In the genomic region with DNA sequence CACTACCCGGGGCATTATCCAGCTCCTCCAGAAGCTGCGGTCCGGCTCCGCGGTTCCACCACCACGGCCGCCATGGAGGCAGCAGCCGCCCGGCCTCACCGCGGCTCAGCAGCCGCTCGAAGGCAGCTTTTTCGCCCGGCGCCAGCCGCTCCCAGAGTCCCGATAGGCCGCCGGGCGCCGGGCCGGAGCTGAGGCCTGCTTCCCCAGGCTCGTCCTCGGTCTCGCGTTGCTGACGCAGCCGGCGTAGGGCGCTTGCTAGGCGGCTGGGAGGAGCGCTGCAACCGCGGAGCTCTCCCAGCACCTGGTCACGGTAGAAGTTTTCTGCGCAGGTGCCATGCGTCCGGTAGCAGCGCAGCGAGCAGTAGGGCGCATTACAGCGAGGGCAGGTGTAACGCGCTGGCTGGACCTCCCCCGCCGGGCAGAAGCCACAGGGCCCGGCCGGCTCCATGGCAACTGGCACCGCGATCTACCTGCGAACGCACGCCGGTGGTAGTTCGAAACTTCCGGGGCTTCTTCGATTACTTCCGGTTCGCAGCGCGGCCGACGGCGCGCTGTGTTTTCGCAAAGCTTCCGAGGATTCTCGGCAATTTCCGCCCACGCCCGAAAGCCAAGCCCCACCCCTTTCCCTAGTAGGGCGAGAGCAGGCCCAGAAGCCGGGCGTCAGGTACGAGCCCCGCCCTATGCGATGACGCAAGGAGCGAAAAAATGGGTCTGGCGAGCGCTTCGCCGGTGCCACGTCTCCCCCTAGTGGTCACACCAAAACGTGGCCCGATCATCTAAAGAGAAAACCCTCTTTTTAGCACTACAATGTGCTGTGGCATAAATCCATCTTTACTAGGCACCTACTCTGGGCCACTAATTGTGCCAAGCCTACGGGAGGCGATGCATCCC, we compare ENCODE assay signal across 8 cellular contexts. TPM values are rescaled to one million over a fixed set of nuclear protein-coding genes. Genes with fewer than 3 reads are reported as not detected.
DNase-seq lines count a peak whose midpoint lies in the region; ATAC-seq and TF ChIP-seq lines count a peak whose summit lies in the region.

TSS of gene ZNHIT2 (minus strand) at position 496 of the 891 bp plus-strand sequence. CDS start at position 448, 48 bp downstream.

- H3K36me3 ChIP-seq in KMS-11 (ENCODE audit: insufficient read depth) (no peaks in the 10 kb centered on the region), Panc1 (ENCODE audit: control insufficient read depth, insufficient read depth, low read length) (peaks cover 15% of the 10 kb centered on the region), esophagus (ENCODE audit: control insufficient read depth in 2 of 2, insufficient read depth in 2 of 2, low read length in 1 of 2) (peaks cover 0 to 23% of the 10 kb centered on the region in 2 donors), muscle layer of colon (ENCODE audit: insufficient read depth, low read length) (peaks cover 26% of the 10 kb centered on the region)

- TF ChIP-seq CTCF in KMS-11 (conservative IDR thresholded peaks at IDR 0.05; ENCODE audit: low read depth, low read length) (peak; percentile 94), Panc1 (IDR thresholded peaks at IDR 0.05) (peak; percentile 99)

- DNase-seq in DMS79 treated with DMSO at 0.1 percent for 48 hours (lab: John Stamatoyannopoulos, UW) (peak; percentile 96), Panc1 (ENCODE audit: low read depth, low spot score) (peak; percentile 99)
- DNase-seq in activated T-cell treated with anti-CD3 and anti-CD28 coated beads, Interleukin-2, amount 50 U/mL, for 48 hours: peak; percentile 100
- peak; percentile 100 for DNase-seq in stimulated activated CD8-positive, alpha-beta memory T cell treated with anti-CD3 and anti-CD28 coated beads, Interleukin-7, amount 100 ng/mL, for 4 hours (ENCODE audit: low read depth in 2 of 2)

- peak within 1 kb of the TSS; percentile 99 for H3K27ac ChIP-seq in KMS-11
- H3K27ac ChIP-seq in Panc1 (ENCODE audit: low read length): peak within 1 kb of the TSS; percentile 89
- H3K27ac ChIP-seq in esophagus (ENCODE audit: low read depth in 2 of 2, low read length in 1 of 2): peak within 1 kb of the TSS; percentile 90 to 94
- peak within 1 kb of the TSS; percentile 92 for H3K27ac ChIP-seq in muscle layer of colon (ENCODE audit: low read depth, low read length)

- WGBS in esophagus, 2 donors: 0 to 1% methylated on average over 88 to 89 of the region's 89 CpGs

- intact Hi-C loops in Panc1 (cut with micrococcal nuclease; ENCODE audit: unreplicated experiment): loop anchor here (10.0 kb wide), 1 partner anchor 273 kb away; the partner anchor contains the start of gene CDC42BPG

- H3K4me3 ChIP-seq in KMS-11 (IDR thresholded peaks at IDR 0.05; ENCODE audit: insufficient read depth, low read depth, low read length): no peak within 1 kb of the TSS
- H3K4me3 ChIP-seq in Panc1 (ENCODE audit: low read depth in 2 of 2, low read length in 2 of 2): peak within 1 kb of the TSS; percentile 70 to 78
- H3K4me3 ChIP-seq in esophagus (ENCODE audit: low read depth in 1 of 2, low read length in 2 of 2): peak within 1 kb of the TSS; percentile 67 to 90
- H3K4me3 ChIP-seq in muscle layer of colon (ENCODE audit: low read depth in 1 of 2, low read length in 2 of 2): peak within 1 kb of the TSS; percentile 66 to 91

- BruUV-seq in Panc1 (replicated peaks; lab: Mats Ljungman, UMichigan): no TSS peak

- CTCF ChIA-PET in Panc1 (lab: Charles Lee): interaction anchor here (1.0 kb wide), 1 partner anchor 268 kb away, joined by 4 read pairs; no protein-coding TSS in a partner anchor

- in situ Hi-C loops in Panc1 (cut with HindIII; ENCODE audit: low pct_unique_long_range_greater_than_20kb, low sequenced_read_pairs): no loop called here

- peak within 1 kb of the TSS; percentile 89 for H3K4me2 ChIP-seq in KMS-11

- H3K9me3 ChIP-seq in Panc1 (ENCODE audit: control insufficient read depth, insufficient read depth, low read depth, low read length): no peaks in the 10 kb centered on the region
- H3K9me3 ChIP-seq in esophagus (ENCODE audit: control insufficient read depth in 2 of 2, insufficient read depth in 1 of 2, low read depth in 1 of 2, low read length in 1 of 2): no peaks in the 10 kb centered on the region
- no peaks in the 10 kb centered on the region for H3K9me3 ChIP-seq in muscle layer of colon (ENCODE audit: low read length)

- ATAC-seq in GM21723 (IDR thresholded peaks at IDR 0.05; ENCODE audit: unreplicated experiment) (peak; percentile 54), Panc1 (peak; percentile 77)

- H3K27me3 ChIP-seq in KMS-11 (ENCODE audit: insufficient read depth, low read depth): no peaks in the 10 kb centered on the region
- H3K27me3 ChIP-seq in Panc1 (ENCODE audit: control insufficient read depth, insufficient read depth, low read length): no peaks in the 10 kb centered on the region
- no peaks in the 10 kb centered on the region for H3K27me3 ChIP-seq in esophagus (ENCODE audit: control insufficient read depth in 1 of 2, insufficient read depth in 2 of 2, low read length in 2 of 2)
- peaks cover 0 to 6% of the 10 kb centered on the region in 2 donors for H3K27me3 ChIP-seq in muscle layer of colon (ENCODE audit: control insufficient read depth in 1 of 2, insufficient read depth in 2 of 2, low read length in 2 of 2)

- H3K4me1 ChIP-seq in KMS-11 (ENCODE audit: low read depth, poor library complexity, severe bottlenecking): peaks cover 46% of the 10 kb centered on the region
- peaks cover 33% of the 10 kb centered on the region for H3K4me1 ChIP-seq in Panc1 (ENCODE audit: control insufficient read depth, insufficient read depth, low read length)
- H3K4me1 ChIP-seq in esophagus (ENCODE audit: control insufficient read depth in 2 of 2, insufficient read depth in 2 of 2, low read length in 1 of 2): peaks cover 9 to 25% of the 10 kb centered on the region in 2 donors
- H3K4me1 ChIP-seq in muscle layer of colon (ENCODE audit: insufficient read depth, low read length): peaks cover 34% of the 10 kb centered on the region

- H4K20me1 ChIP-seq in KMS-11 (ENCODE audit: insufficient read depth): no peaks in the 10 kb centered on the region

- 0 out of 2 replicates have a peak within 1 kb of the TSS, but pooled peaks have one; percentile 6 for H2AFZ ChIP-seq in KMS-11 (ENCODE audit: low read depth)

- H3K9ac ChIP-seq in KMS-11: peak within 1 kb of the TSS; percentile 95
- H3K9ac ChIP-seq in muscle layer of colon (ENCODE audit: low read length): peak within 1 kb of the TSS; percentile 59

- POLR2A ChIA-PET in Panc1 (lab: Charles Lee): no interaction called here

- peaks cover 50% of the 10 kb centered on the region for H3K79me2 ChIP-seq in KMS-11 (ENCODE audit: insufficient read depth, low read depth)

RNA-seq across cellular contexts. Expression of gene ZNHIT2, which starts in this region (rescaled TPM):
- total RNA-seq in Panc1 (2021; ENCODE audit: unreplicated experiment): 27.1 TPM
- 49.9 TPM for polyA plus RNA-seq in Panc1 (2012; ENCODE audit: insufficient read length)
- polyA plus RNA-seq in esophagus: 10 to 100 TPM; 12.4 to 13.3 TPM
